In genomic region chr12:56338643-56339422, GRCh38 we compare ENCODE assay signal across 9 cellular contexts. TPM values are rescaled to one million over a fixed set of nuclear protein-coding genes. Genes with fewer than 3 reads are reported as not detected.
A peak's percentile ranks its signal among the peaks of the same experiment; 100 is the strongest.
DNase-seq lines count a peak whose midpoint lies in the region; ATAC-seq and TF ChIP-seq lines count a peak whose summit lies in the region.
"Had no signal": no experiment of that assay in that cellular context is flagged by ENCODE, and none has a peak within 500 bp of the region (broad histone marks: within the 10 kb centered on the region; RNA-seq: fewer than 3 reads in every experiment).

A gene with protein sequence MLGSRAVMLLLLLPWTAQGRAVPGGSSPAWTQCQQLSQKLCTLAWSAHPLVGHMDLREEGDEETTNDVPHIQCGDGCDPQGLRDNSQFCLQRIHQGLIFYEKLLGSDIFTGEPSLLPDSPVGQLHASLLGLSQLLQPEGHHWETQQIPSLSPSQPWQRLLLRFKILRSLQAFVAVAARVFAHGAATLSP (plus strand): TSS chr12:56338884. CDS start chr12:56339045, 161 bp downstream.

- H3K4me3 ChIP-seq in epithelial cell of esophagus (ENCODE audit: low read length) (no peak within 1 kb of the TSS), SJCRH30 (no peak within 1 kb of the TSS)

- TF ChIP-seq CTCF in epithelial cell of esophagus (IDR thresholded peaks at IDR 0.05; ENCODE audit: insufficient read depth, low read depth, low read length, missing control alignments): no peak

- DNase-seq in Daoy (ENCODE audit: low read depth) (peak; percentile 75), HPDE6-E6E7 (ENCODE audit: extremely low spot score) (peak; percentile 72), epithelial cell of esophagus (ENCODE audit: low read depth) (peak; percentile 93), SJCRH30 (no peak), NCI-H2196 (lab: John Stamatoyannopoulos, UW; ENCODE audit: unreplicated experiment) (no peak)
- peak; percentile 85 to 89 for DNase-seq in activated CD4-positive, alpha-beta T cell treated with anti-CD3 and anti-CD28 coated beads, Interleukin-2, amount 50 U/mL, for 4 hours
- DNase-seq in stimulated activated CD4-positive, alpha-beta T cell treated with anti-CD3 and anti-CD28 coated beads, TNF-alpha, amount 100 ng/mL, for 24 hours (ENCODE audit: low read depth in 3 of 3): peak; percentile 74 to 85 (median 79)

- H3K9me3 ChIP-seq in SJCRH30 (replicated peaks): no peaks in the 10 kb centered on the region

- no peak within 1 kb of the TSS for H3K27ac ChIP-seq in SJCRH30

- H3K36me3 ChIP-seq in SJCRH30: peaks cover 3% of the 10 kb centered on the region; the same call in 1 of the 2 replicates

- H3K4me1 ChIP-seq in SJCRH30: peaks cover 4% of the 10 kb centered on the region; the same call in 1 of the 2 replicates

- ATAC-seq in HG03432 (IDR thresholded peaks at IDR 0.05; ENCODE audit: unreplicated experiment): no peak
- ATAC-seq: HCT116 had no signal

- no peaks in the 10 kb centered on the region for H3K27me3 ChIP-seq in SJCRH30

RNA-seq across cellular contexts. Expression of the gene that starts here (rescaled TPM):
- 1.1 TPM in 1 of 2 replicates, not detected in the other for total RNA-seq in Daoy (2014; rRNA removed; shearing (Covaris generic))
- 0.41 TPM in 1 of 2 replicates, not detected in the other for total RNA-seq in SJCRH30 (2014; rRNA removed; shearing (Covaris generic))

Comparison
In these comparisons a context has a peak if more than half of its experiments do, and no peak if none do; other contexts are left out.
1. DNase-seq: peak in Daoy (single experiment), HPDE6-E6E7 (single experiment), activated CD4-positive, alpha-beta T cell treated with anti-CD3 and anti-CD28 coated beads, Interleukin-2, amount 50 U/mL, for 4 hours (2 of 2), epithelial cell of esophagus (single experiment) and stimulated activated CD4-positive, alpha-beta T cell treated with anti-CD3 and anti-CD28 coated beads, TNF-alpha, amount 100 ng/mL, for 24 hours (3 of 3); none in SJCRH30 (0 of 2) and NCI-H2196 (single experiment).